ENCODE assay signal across 9 cellular contexts in genomic region chr1:197911172-197911856, GRCh38. TPM values are rescaled to one million over a fixed set of nuclear protein-coding genes. Genes with fewer than 3 reads are reported as not detected.
DNase-seq lines count a peak whose midpoint lies in the region; ATAC-seq and TF ChIP-seq lines count a peak whose summit lies in the region.
"Had no signal": no experiment of that assay in that cellular context is flagged by ENCODE, and none has a peak within 500 bp of the region (broad histone marks: within the 10 kb centered on the region; RNA-seq: fewer than 3 reads in every experiment).

No MANE protein-coding gene starts in this region.

- ATAC-seq in activated naive CD8-positive, alpha-beta T cell treated with anti-CD3 and anti-CD28 coated beads, Interleukin-2, amount 10 ng/mL, durations not matched to agents 7 days and 5 days (ENCODE audit: low read depth): no peak
- ATAC-seq in GM19328 (IDR thresholded peaks at IDR 0.05; ENCODE audit: unreplicated experiment): no peak

- no peak overlapping the region for H3K27ac Mint-ChIP-seq in activated naive CD8-positive, alpha-beta T cell treated with anti-CD3 and anti-CD28 coated beads, Interleukin-2, amount 10 ng/mL, durations not matched to agents 7 days and 5 days
- no peak overlapping the region for H3K27ac Mint-ChIP-seq in nephron progenitor cell

- H3K9me3 Mint-ChIP-seq in activated naive CD8-positive, alpha-beta T cell treated with anti-CD3 and anti-CD28 coated beads, Interleukin-2, amount 10 ng/mL, durations not matched to agents 7 days and 5 days: no peaks in the 10 kb centered on the region
- no peaks in the 10 kb centered on the region for H3K9me3 Mint-ChIP-seq in nephron progenitor cell

- peak overlapping the region; percentile 93 for H3K4me3 Mint-ChIP-seq in activated naive CD8-positive, alpha-beta T cell treated with anti-CD3 and anti-CD28 coated beads, Interleukin-2, amount 10 ng/mL, durations not matched to agents 7 days and 5 days
- H3K4me3 Mint-ChIP-seq in nephron progenitor cell: peak overlapping the region; percentile 50

- CTCF ChIA-PET in OCI-LY7 (lab: Charles Lee; ENCODE audit: unreplicated experiment): interaction anchor here (1.2 kb wide), 1 partner anchor 11 kb away, joined by 4 read pairs; no protein-coding TSS in a partner anchor

- peaks cover 97% of the 10 kb centered on the region for H3K27me3 Mint-ChIP-seq in activated naive CD8-positive, alpha-beta T cell treated with anti-CD3 and anti-CD28 coated beads, Interleukin-2, amount 10 ng/mL, durations not matched to agents 7 days and 5 days
- peaks cover 100% of the 10 kb centered on the region for H3K27me3 Mint-ChIP-seq in nephron progenitor cell (ENCODE audit: low read depth, poor library complexity)

- POLR2A ChIA-PET in activated naive CD8-positive, alpha-beta T cell treated with anti-CD3 and anti-CD28 coated beads, Interleukin-2, amount 10 ng/mL, durations not matched to agents 7 days and 5 days (lab: Charles Lee): interaction anchor here (0.8 kb wide), 1 partner anchor 9 kb away, joined by 4 read pairs; the partner anchor contains the start of gene C1orf53
- POLR2A ChIA-PET in OCI-LY7 (lab: Charles Lee): interaction anchor here (0.7 to 1.0 kb wide), 3 partner anchors 15 to 324 kb away, joined by 3 to 4 read pairs (median 3); no protein-coding TSS in a partner anchor

- H3K36me3 ChIP-seq in OCI-LY7 (ENCODE audit: insufficient read depth, low read length): no peaks in the 10 kb centered on the region

- DNase-seq in ELF-1 (ENCODE audit: low read depth, low spot score): peak; percentile 60
- DNase-seq in NCI-H1105 treated with DMSO at 0.1 percent for 48 hours (lab: John Stamatoyannopoulos, UW): peak; percentile 56
- no peak for DNase-seq in activated naive CD8-positive, alpha-beta T cell treated with anti-CD3 and anti-CD28 coated beads, Interleukin-2, amount 10 ng/mL, durations not matched to agents 7 days and 5 days
- no peak for DNase-seq in nephron progenitor cell
- no peak for DNase-seq in middle frontal gyrus (ENCODE audit: extremely low spot score, low spot score)
- DNase-seq in OCI-LY7 (ENCODE audit: low spot score): no peak
- no peak for DNase-seq in NCI-H187 (lab: John Stamatoyannopoulos, UW)
- DNase-seq: KBM-7 had no signal

- intact Hi-C loops in OCI-LY7 (cut with micrococcal nuclease; ENCODE audit: unreplicated experiment): no loop called here

- no peaks in the 10 kb centered on the region for H3K9me2 ChIP-seq in OCI-LY7 (ENCODE audit: insufficient read depth, low read length)

- H3K4me2 ChIP-seq in OCI-LY7 (ENCODE audit: low read length): no peak overlapping the region

- H4K20me1 ChIP-seq in OCI-LY7 (ENCODE audit: insufficient read depth, low read length): no peaks in the 10 kb centered on the region; the same call in 1 of the 2 replicates

- peaks cover 63% of the 10 kb centered on the region for H3K4me1 Mint-ChIP-seq in activated naive CD8-positive, alpha-beta T cell treated with anti-CD3 and anti-CD28 coated beads, Interleukin-2, amount 10 ng/mL, durations not matched to agents 7 days and 5 days
- peaks cover 38% of the 10 kb centered on the region for H3K4me1 Mint-ChIP-seq in nephron progenitor cell

- H3K27ac ChIP-seq in OCI-LY7 (ENCODE audit: low read depth, low read length, poor library complexity, severe bottlenecking): no peak overlapping the region

- no peak overlapping the region for H2AFZ ChIP-seq in OCI-LY7 (ENCODE audit: low read length)

- no peak overlapping the region for H3K4me3 ChIP-seq in OCI-LY7 (ENCODE audit: low read depth, low read length, poor library complexity, severe bottlenecking)

- BruUV-seq in OCI-LY7 (replicated peaks; lab: Mats Ljungman, UMichigan): no TSS peak

- TF ChIP-seq CTCF in nephron progenitor cell (IDR thresholded peaks at IDR 0.05): no peak
- TF ChIP-seq CTCF in OCI-LY7 (conservative IDR thresholded peaks at IDR 0.05; ENCODE audit: low read length): no peak

- no peaks in the 10 kb centered on the region for H3K79me2 ChIP-seq in OCI-LY7 (ENCODE audit: insufficient read depth, low read depth, low read length)

- H3K36me3 Mint-ChIP-seq in activated naive CD8-positive, alpha-beta T cell treated with anti-CD3 and anti-CD28 coated beads, Interleukin-2, amount 10 ng/mL, durations not matched to agents 7 days and 5 days: peaks cover 1% of the 10 kb centered on the region
- no peaks in the 10 kb centered on the region for H3K36me3 Mint-ChIP-seq in nephron progenitor cell (ENCODE audit: low read depth)

- no peaks in the 10 kb centered on the region for H3K9me3 ChIP-seq in OCI-LY7 (ENCODE audit: low read length)

- H3K4me1 ChIP-seq in OCI-LY7 (ENCODE audit: insufficient read depth, low read length, poor library complexity, severe bottlenecking): no peaks in the 10 kb centered on the region

RNA-seq across cellular contexts. Expression of gene LHX9, which starts 5.9 kb away (rescaled TPM):
- not detected for total RNA-seq in activated naive CD8-positive, alpha-beta T cell treated with anti-CD3 and anti-CD28 coated beads, Interleukin-2, amount 10 ng/mL, durations not matched to agents 7 days and 5 days
- total RNA-seq in OCI-LY7 (2014; rRNA removed; shearing (Covaris generic)): not detected in 2 replicates
- not detected in 2 replicates for total RNA-seq in OCI-LY7 (2022)

RNA-seq across cellular contexts. Expression of gene C1orf53, which starts 8.9 kb away (rescaled TPM):
- total RNA-seq in activated naive CD8-positive, alpha-beta T cell treated with anti-CD3 and anti-CD28 coated beads, Interleukin-2, amount 10 ng/mL, durations not matched to agents 7 days and 5 days: under 1 TPM in 1 of 2 experiments, not detected in 1; 0.75 TPM
- 4.1 TPM in 1 of 2 replicates, not detected in the other for total RNA-seq in OCI-LY7 (2014; rRNA removed; shearing (Covaris generic))
- 2.4 and 4.3 TPM in 2 replicates for total RNA-seq in OCI-LY7 (2022)

Comparison
In these comparisons a context has a peak if more than half of its experiments do, and no peak if none do; other contexts are left out.
1. DNase-seq: peak in ELF-1 (single experiment) and NCI-H1105 treated with DMSO at 0.1 percent for 48 hours (single experiment); none in activated naive CD8-positive, alpha-beta T cell treated with anti-CD3 and anti-CD28 coated beads, Interleukin-2, amount 10 ng/mL, durations not matched to agents 7 days and 5 days (single experiment), nephron progenitor cell (single experiment), middle frontal gyrus (single experiment), OCI-LY7 (single experiment) and NCI-H187 (0 of 2).